Comparison of ENCODE assay signal across 10 cellular contexts in genomic region chr9:36748322-36748899, GRCh38.
DNase-seq lines count a peak whose midpoint lies in the region; ATAC-seq and TF ChIP-seq lines count a peak whose summit lies in the region.
"Had no signal": no experiment of that assay in that cellular context is flagged by ENCODE, and none has a peak within 500 bp of the region (broad histone marks: within the 10 kb centered on the region; RNA-seq: fewer than 3 reads in every experiment).

No MANE protein-coding gene starts in this region.

- H3K79me2 ChIP-seq in OCI-LY7 (ENCODE audit: insufficient read depth, low read depth, low read length) (no peaks in the 10 kb centered on the region), neural cell (replicated peaks; ENCODE audit: insufficient read depth, low read length) (no peaks in the 10 kb centered on the region)

- no peak for ATAC-seq in effector memory CD8-positive, alpha-beta T cell (replicated peaks)
- ATAC-seq in HG03439 (IDR thresholded peaks at IDR 0.05; ENCODE audit: unreplicated experiment) (no peak), HG03025 (IDR thresholded peaks at IDR 0.05; ENCODE audit: low FRiP score, unreplicated experiment) (no peak), HG02610 (IDR thresholded peaks at IDR 0.05; ENCODE audit: unreplicated experiment) (no peak)

- peaks cover 0 to 2% of the 10 kb centered on the region in 2 donors for H3K4me1 Mint-ChIP-seq in effector memory CD8-positive, alpha-beta T cell (ENCODE audit: low read depth in 2 of 2)

- no peaks in the 10 kb centered on the region for H3K9me2 ChIP-seq in OCI-LY7 (ENCODE audit: insufficient read depth, low read length)
- H3K9me2 ChIP-seq in neural cell (ENCODE audit: insufficient read depth, low read length): no peaks in the 10 kb centered on the region

- peaks cover 14% of the 10 kb centered on the region for H3K4me1 ChIP-seq in OCI-LY7 (ENCODE audit: insufficient read depth, low read length, poor library complexity, severe bottlenecking)
- H3K4me1 ChIP-seq: HAP-1, upper lobe of left lung had no signal

- H3F3A ChIP-seq in neural cell (ENCODE audit: insufficient read depth, low read length, poor library complexity, severe bottlenecking): no peaks in the 10 kb centered on the region

- H3K36me3 Mint-ChIP-seq in effector memory CD8-positive, alpha-beta T cell (ENCODE audit: insufficient read depth): peaks cover 2% of the 10 kb centered on the region

- POLR2A ChIA-PET in OCI-LY7 (lab: Charles Lee): interaction anchor here (2.6 kb wide), 1 partner anchor 11 kb away, joined by 10 read pairs; no protein-coding TSS in a partner anchor

- peak; percentile 34 for DNase-seq in GM19238 (ENCODE audit: insufficient read length, low spot score)
- peak; percentile 47 for DNase-seq in OCI-LY7 (ENCODE audit: low spot score)
- DNase-seq in effector memory CD8-positive, alpha-beta T cell: peak in 2 of 3 experiments; percentile 5 to 12
- no peak for DNase-seq in DMS153 treated with DMSO at 0.1 percent for 48 hours (lab: John Stamatoyannopoulos, UW; ENCODE audit: unreplicated experiment)
- DNase-seq: upper lobe of left lung had no signal

- no peak overlapping the region for H3K9ac ChIP-seq in neural cell (ENCODE audit: low read length)

- BruUV-seq in OCI-LY7 (replicated peaks; lab: Mats Ljungman, UMichigan): no TSS peak

- no peak overlapping the region for H3K27ac Mint-ChIP-seq in effector memory CD8-positive, alpha-beta T cell

- H3K4me2 ChIP-seq in OCI-LY7 (ENCODE audit: low read length) (no peak overlapping the region), neural cell (ENCODE audit: low read length) (no peak overlapping the region)

- H3K27me3 Mint-ChIP-seq in effector memory CD8-positive, alpha-beta T cell: peaks cover 75 to 99% of the 10 kb centered on the region in 2 donors

- H2AFZ ChIP-seq in OCI-LY7 (ENCODE audit: low read length) (no peak overlapping the region), neural cell (ENCODE audit: low read depth, low read length) (no peak overlapping the region)

- TF ChIP-seq RAD21 in neural cell (conservative IDR thresholded peaks at IDR 0.05): no peak

- H3K4me3 ChIP-seq in OCI-LY7 (ENCODE audit: low read depth, low read length, poor library complexity, severe bottlenecking): no peak overlapping the region
- H3K4me3 ChIP-seq in neural cell (ENCODE audit: low read length): no peak overlapping the region
- H3K4me3 ChIP-seq: HAP-1, upper lobe of left lung had no signal

- no peak for TF ChIP-seq CTCF in OCI-LY7 (conservative IDR thresholded peaks at IDR 0.05; ENCODE audit: low read length)
- no peak for TF ChIP-seq CTCF in neural cell (IDR thresholded peaks at IDR 0.05; ENCODE audit: poor library complexity, severe bottlenecking)

- H3K36me3 ChIP-seq in OCI-LY7 (ENCODE audit: insufficient read depth, low read length) (no peaks in the 10 kb centered on the region), neural cell (ENCODE audit: insufficient read depth, low read length) (no peaks in the 10 kb centered on the region)
- H3K36me3 ChIP-seq: HAP-1, upper lobe of left lung had no signal

- H3K4me3 Mint-ChIP-seq in effector memory CD8-positive, alpha-beta T cell: no peak overlapping the region

- H3K9me3 ChIP-seq in OCI-LY7 (ENCODE audit: low read length) (no peaks in the 10 kb centered on the region), neural cell (ENCODE audit: low read length) (no peaks in the 10 kb centered on the region)
- H3K9me3 ChIP-seq: HAP-1, upper lobe of left lung had no signal

- no peak for TF ChIP-seq EP300 in neural cell (conservative IDR thresholded peaks at IDR 0.05; ENCODE audit: poor library complexity, severe bottlenecking)

- no peaks in the 10 kb centered on the region for H3K9me3 Mint-ChIP-seq in effector memory CD8-positive, alpha-beta T cell

- H3K27me3 ChIP-seq in neural cell (ENCODE audit: insufficient read depth, low read depth, low read length): peaks cover 19% of the 10 kb centered on the region
- H3K27me3 ChIP-seq: upper lobe of left lung had no signal

- CTCF ChIA-PET in OCI-LY7 (lab: Charles Lee; ENCODE audit: unreplicated experiment): no interaction called here

- H3K27ac ChIP-seq in OCI-LY7 (ENCODE audit: low read depth, low read length, poor library complexity, severe bottlenecking) (no peak overlapping the region), neural cell (ENCODE audit: low read length) (no peak overlapping the region)
- H3K27ac ChIP-seq: upper lobe of left lung had no signal

- intact Hi-C loops in OCI-LY7 (cut with micrococcal nuclease; ENCODE audit: unreplicated experiment): no loop called here

- H4K20me1 ChIP-seq in OCI-LY7 (ENCODE audit: insufficient read depth, low read length) (no peaks in the 10 kb centered on the region), neural cell (ENCODE audit: insufficient read depth) (no peaks in the 10 kb centered on the region)

TF ChIP-seq in neural cell, 6 proteins besides CTCF, POLR2A, EP300 and RAD21:
- TF ChIP-seq, protein P1, sequence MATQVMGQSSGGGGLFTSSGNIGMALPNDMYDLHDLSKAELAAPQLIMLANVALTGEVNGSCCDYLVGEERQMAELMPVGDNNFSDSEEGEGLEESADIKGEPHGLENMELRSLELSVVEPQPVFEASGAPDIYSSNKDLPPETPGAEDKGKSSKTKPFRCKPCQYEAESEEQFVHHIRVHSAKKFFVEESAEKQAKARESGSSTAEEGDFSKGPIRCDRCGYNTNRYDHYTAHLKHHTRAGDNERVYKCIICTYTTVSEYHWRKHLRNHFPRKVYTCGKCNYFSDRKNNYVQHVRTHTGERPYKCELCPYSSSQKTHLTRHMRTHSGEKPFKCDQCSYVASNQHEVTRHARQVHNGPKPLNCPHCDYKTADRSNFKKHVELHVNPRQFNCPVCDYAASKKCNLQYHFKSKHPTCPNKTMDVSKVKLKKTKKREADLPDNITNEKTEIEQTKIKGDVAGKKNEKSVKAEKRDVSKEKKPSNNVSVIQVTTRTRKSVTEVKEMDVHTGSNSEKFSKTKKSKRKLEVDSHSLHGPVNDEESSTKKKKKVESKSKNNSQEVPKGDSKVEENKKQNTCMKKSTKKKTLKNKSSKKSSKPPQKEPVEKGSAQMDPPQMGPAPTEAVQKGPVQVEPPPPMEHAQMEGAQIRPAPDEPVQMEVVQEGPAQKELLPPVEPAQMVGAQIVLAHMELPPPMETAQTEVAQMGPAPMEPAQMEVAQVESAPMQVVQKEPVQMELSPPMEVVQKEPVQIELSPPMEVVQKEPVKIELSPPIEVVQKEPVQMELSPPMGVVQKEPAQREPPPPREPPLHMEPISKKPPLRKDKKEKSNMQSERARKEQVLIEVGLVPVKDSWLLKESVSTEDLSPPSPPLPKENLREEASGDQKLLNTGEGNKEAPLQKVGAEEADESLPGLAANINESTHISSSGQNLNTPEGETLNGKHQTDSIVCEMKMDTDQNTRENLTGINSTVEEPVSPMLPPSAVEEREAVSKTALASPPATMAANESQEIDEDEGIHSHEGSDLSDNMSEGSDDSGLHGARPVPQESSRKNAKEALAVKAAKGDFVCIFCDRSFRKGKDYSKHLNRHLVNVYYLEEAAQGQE (IDR thresholded peaks at IDR 0.05; ENCODE audit: borderline replicate concordance): peak; percentile 37
- no peak for TF ChIP-seq POLR2AphosphoS5 (IDR thresholded peaks at IDR 0.05)
